In genomic region chr15:72319360-72319984, GRCh38 we compare ENCODE assay signal across 8 cellular contexts. TPM values are rescaled to one million over a fixed set of nuclear protein-coding genes. Genes with fewer than 3 reads are reported as not detected.
A peak's percentile ranks its signal among the peaks of the same experiment; 100 is the strongest.
DNase-seq lines count a peak whose midpoint lies in the region; ATAC-seq and TF ChIP-seq lines count a peak whose summit lies in the region.

No MANE protein-coding gene starts in this region.

- H3K9me3 Mint-ChIP-seq in CD8-positive, alpha-beta memory T cell, result peaks cover 3 to 8% (median 5%) of the 10 kb centered on the region in 5 donors
- H3K9me3 Mint-ChIP-seq in activated naive CD8-positive, alpha-beta T cell treated with anti-CD3 and anti-CD28 coated beads, Interleukin-2, amount 10 ng/mL, durations not matched to agents 7 days and 5 days, result no peaks in the 10 kb centered on the region

- no peak overlapping the region for H3K4me3 ChIP-seq in CD8-positive, alpha-beta memory T cell (ENCODE audit: low read length)
- H3K4me3 ChIP-seq in SK-N-SH (ENCODE audit: low read depth in 2 of 2, low read length in 1 of 2) (peak overlapping the region in 1 of 2 experiments; percentile 42; a peak in 2 of 4 replicates), heart right ventricle (peak overlapping the region; percentile 15 to 63 (median 54))

- 11% methylated on average over 5 of the region's 48 CpGs for WGBS in SK-N-SH (ENCODE audit: low lambda C conversion rate)
- 6 to 9% methylated on average over 45 to 48 of the region's 48 CpGs for WGBS in heart right ventricle, 2 donors

- H4K20me1 ChIP-seq in SK-N-SH (ENCODE audit: insufficient read depth), result no peaks in the 10 kb centered on the region

- CTCF ChIA-PET in CD8-positive, alpha-beta memory T cell (lab: Charles Lee), result interaction anchor here (1.2 kb wide), 1 partner anchor 154 kb away, joined by 3 read pairs; no protein-coding TSS in a partner anchor
- CTCF ChIA-PET in SK-N-SH (lab: Yijun Ruan, JAX), result interaction anchor here (1.3 kb wide), 1 partner anchor 33 kb away, joined by 3 read pairs; no protein-coding TSS in a partner anchor

- H3K79me2 ChIP-seq in SK-N-SH (ENCODE audit: insufficient read depth), result no peaks in the 10 kb centered on the region

- peaks cover 16 to 23% (median 19%) of the 10 kb centered on the region in 3 donors for H3K4me1 Mint-ChIP-seq in CD8-positive, alpha-beta memory T cell
- peaks cover 13% of the 10 kb centered on the region for H3K4me1 Mint-ChIP-seq in activated naive CD8-positive, alpha-beta T cell treated with anti-CD3 and anti-CD28 coated beads, Interleukin-2, amount 10 ng/mL, durations not matched to agents 7 days and 5 days

- TF ChIP-seq RAD21 in SK-N-SH (IDR thresholded peaks at IDR 0.05; ENCODE audit: low read length), result no peak

- H2AFZ ChIP-seq in SK-N-SH (ENCODE audit: low read depth), result no peak overlapping the region

- H3K36me3 ChIP-seq in CD8-positive, alpha-beta memory T cell (ENCODE audit: insufficient read depth, low read length), result no peaks in the 10 kb centered on the region
- H3K36me3 ChIP-seq in SK-N-SH (replicated peaks in 1 of 2; ENCODE audit: control insufficient read depth in 1 of 2, insufficient read depth in 2 of 2, low read length in 1 of 2), result peaks cover 0 to 5% of the 10 kb centered on the region in 2 experiments
- H3K36me3 ChIP-seq in heart right ventricle, result peaks cover 0 to 4% (median 0%) of the 10 kb centered on the region in 9 donors

- peak overlapping the region; percentile 74; the same call in 1 of the 2 replicates for H3K4me2 ChIP-seq in SK-N-SH

- no peak overlapping the region for H3K9ac ChIP-seq in SK-N-SH

- H3K27me3 ChIP-seq in CD8-positive, alpha-beta memory T cell (ENCODE audit: insufficient read depth, low read length, poor library complexity, severe bottlenecking), result no peaks in the 10 kb centered on the region
- H3K27me3 ChIP-seq in SK-N-SH (ENCODE audit: insufficient read depth) (peaks cover 4% of the 10 kb centered on the region; the same call in 1 of the 2 replicates), heart right ventricle (no peaks in the 10 kb centered on the region)

- no peak overlapping the region for H3K27ac ChIP-seq in CD8-positive, alpha-beta memory T cell (ENCODE audit: low read depth, low read length)
- no peak overlapping the region for H3K27ac ChIP-seq in SK-N-SH (ENCODE audit: low read depth in 2 of 2, low read length in 1 of 2)
- peak overlapping the region in 2 of 10 donors; percentile 31 to 34 for H3K27ac ChIP-seq in heart right ventricle

- ATAC-seq in HG02571 (IDR thresholded peaks at IDR 0.05; ENCODE audit: unreplicated experiment) (peak; percentile 27), heart right ventricle (peak; percentile 87 to 94 (median 92)), GM18520 (IDR thresholded peaks at IDR 0.05; ENCODE audit: unreplicated experiment) (no peak)
- peak; percentile 64 for ATAC-seq in activated naive CD8-positive, alpha-beta T cell treated with anti-CD3 and anti-CD28 coated beads, Interleukin-2, amount 10 ng/mL, durations not matched to agents 7 days and 5 days (ENCODE audit: low read depth)

- peaks cover 2 to 11% (median 7%) of the 10 kb centered on the region in 3 donors for H3K36me3 Mint-ChIP-seq in CD8-positive, alpha-beta memory T cell
- H3K36me3 Mint-ChIP-seq in activated naive CD8-positive, alpha-beta T cell treated with anti-CD3 and anti-CD28 coated beads, Interleukin-2, amount 10 ng/mL, durations not matched to agents 7 days and 5 days, result peaks cover 4% of the 10 kb centered on the region

- peak; percentile 39 to 65 (median 43) for DNase-seq in CD8-positive, alpha-beta memory T cell
- no peak for DNase-seq in SK-N-SH
- peak; percentile 82 for DNase-seq in activated naive CD8-positive, alpha-beta T cell treated with anti-CD3 and anti-CD28 coated beads, Interleukin-2, amount 10 ng/mL, durations not matched to agents 7 days and 5 days
- peak; percentile 61 to 76 for DNase-seq in heart right ventricle
- peak; percentile 83 for DNase-seq in retina
- DNase-seq in NCI-H774 (lab: John Stamatoyannopoulos, UW), result no peak

- peak overlapping the region in 7 of 8 donors; percentile 13 to 93 (median 68) for H3K27ac Mint-ChIP-seq in CD8-positive, alpha-beta memory T cell
- peak overlapping the region; percentile 17 for H3K27ac Mint-ChIP-seq in activated naive CD8-positive, alpha-beta T cell treated with anti-CD3 and anti-CD28 coated beads, Interleukin-2, amount 10 ng/mL, durations not matched to agents 7 days and 5 days

- no peaks in the 10 kb centered on the region for H3K9me3 ChIP-seq in CD8-positive, alpha-beta memory T cell (ENCODE audit: low read length)
- H3K9me3 ChIP-seq in SK-N-SH (peaks cover 8% of the 10 kb centered on the region; the same call in 1 of the 2 replicates), heart right ventricle (peaks cover 0 to 15% (median 7%) of the 10 kb centered on the region in 11 donors)

- peaks cover 0 to 4% of the 10 kb centered on the region in 2 donors for H3K27me3 Mint-ChIP-seq in CD8-positive, alpha-beta memory T cell
- peaks cover 17% of the 10 kb centered on the region for H3K27me3 Mint-ChIP-seq in activated naive CD8-positive, alpha-beta T cell treated with anti-CD3 and anti-CD28 coated beads, Interleukin-2, amount 10 ng/mL, durations not matched to agents 7 days and 5 days

- intact Hi-C loops in heart right ventricle (cut with DNase I), result loop anchor here in 2 of 10 donors (10.0 kb wide), 2 partner anchors 265 to 1735 kb away; no protein-coding TSS in a partner anchor

- H3K4me1 ChIP-seq in CD8-positive, alpha-beta memory T cell (ENCODE audit: insufficient read depth, low read length), result peaks cover 9% of the 10 kb centered on the region
- H3K4me1 ChIP-seq in SK-N-SH (ENCODE audit: control insufficient read depth in 1 of 2, insufficient read depth in 2 of 2, low read depth in 1 of 2, low read length in 1 of 2) (peaks cover 2 to 24% of the 10 kb centered on the region in 2 experiments; a peak in 1 of 4 replicates), heart right ventricle (peaks cover 0 to 11% (median 8%) of the 10 kb centered on the region in 9 donors)

- H3K4me3 Mint-ChIP-seq in CD8-positive, alpha-beta memory T cell, result peak overlapping the region; percentile 56 to 84 (median 75)
- peak overlapping the region; percentile 29 for H3K4me3 Mint-ChIP-seq in activated naive CD8-positive, alpha-beta T cell treated with anti-CD3 and anti-CD28 coated beads, Interleukin-2, amount 10 ng/mL, durations not matched to agents 7 days and 5 days

- TF ChIP-seq CTCF in SK-N-SH (IDR thresholded peaks at IDR 0.05) (no peak), heart right ventricle (IDR thresholded peaks at IDR 0.05) (no peak)

- H3K9me2 ChIP-seq in SK-N-SH, result no peaks in the 10 kb centered on the region

- POLR2A ChIA-PET in CD8-positive, alpha-beta memory T cell (lab: Charles Lee), result interaction anchor here (0.9 kb wide), 1 partner anchor 154 kb away, joined by 4 read pairs; no protein-coding TSS in a partner anchor
- POLR2A ChIA-PET in SK-N-SH (lab: Yijun Ruan, JAX), result interaction anchor here (0.6 to 1.3 kb wide), 3 partner anchors 18 to 56 kb away, joined by 3 to 6 read pairs (median 4); partner anchors contain the start of gene HEXA
- POLR2A ChIA-PET in activated naive CD8-positive, alpha-beta T cell treated with anti-CD3 and anti-CD28 coated beads, Interleukin-2, amount 10 ng/mL, durations not matched to agents 7 days and 5 days (lab: Charles Lee), result interaction anchor here (1.2 to 1.3 kb wide), 2 partner anchors 56 to 57 kb away, joined by 3 to 4 read pairs; partner anchors contain the start of gene HEXA

- TF ChIP-seq EP300 in SK-N-SH (IDR thresholded peaks at IDR 0.05; ENCODE audit: borderline replicate concordance in 1 of 2, low read depth in 1 of 2, low read length in 1 of 2), result no peak

- peaks cover 12% of the 10 kb centered on the region for H3F3A ChIP-seq in SK-N-SH (replicated peaks; ENCODE audit: insufficient read depth)

TF ChIP-seq in SK-N-SH, 30 proteins besides CTCF, POLR2A, EP300 and RAD21 (continues in another document):
- TF ChIP-seq YY1 (IDR thresholded peaks at IDR 0.05; ENCODE audit: low read depth) (no peak), SIN3A (IDR thresholded peaks at IDR 0.05; ENCODE audit: borderline replicate concordance, low read depth, low read length) (peak; percentile 82; the same call in 1 of the 2 replicates), CHD2 (IDR thresholded peaks at IDR 0.05; ENCODE audit: low read length, partially characterized antibody) (no peak)
- TF ChIP-seq, protein P1, sequence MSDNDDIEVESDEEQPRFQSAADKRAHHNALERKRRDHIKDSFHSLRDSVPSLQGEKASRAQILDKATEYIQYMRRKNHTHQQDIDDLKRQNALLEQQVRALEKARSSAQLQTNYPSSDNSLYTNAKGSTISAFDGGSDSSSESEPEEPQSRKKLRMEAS (IDR thresholded peaks at IDR 0.05; ENCODE audit: low read depth), result peak; percentile 95

RNA-seq across cellular contexts. Expression of gene CELF6, which starts 0.5 kb away (rescaled TPM):
- under 1 TPM; 0.53 to 0.68 TPM for total RNA-seq in CD8-positive, alpha-beta memory T cell
- not detected for polyA plus RNA-seq in CD8-positive, alpha-beta memory T cell
- polyA plus RNA-seq in SK-N-SH (2012; rRNA removed) (0.20 and 0.29 TPM in 2 replicates), heart right ventricle (1 to 10 TPM; 1.4 to 5.1 TPM)
- polyA plus RNA-seq in SK-N-SH (2012; cell fraction: cytosol; rRNA removed), result 0.12 and 0.14 TPM in 2 replicates
- polyA plus RNA-seq in SK-N-SH (2012; cell fraction: nucleus; rRNA removed), result 2.3 and 3.0 TPM in 2 replicates
- 1 to 10 TPM; 1.7 to 2.2 TPM for total RNA-seq in activated naive CD8-positive, alpha-beta T cell treated with anti-CD3 and anti-CD28 coated beads, Interleukin-2, amount 10 ng/mL, durations not matched to agents 7 days and 5 days
- 1 to 10 TPM in 2 of 10 donors, under 1 TPM in 8; 0.21 to 1.2 (median 0.72) TPM for total RNA-seq in heart right ventricle

RNA-seq across cellular contexts. Expression of gene PARP6, which starts 47.1 kb away (rescaled TPM):
- total RNA-seq in CD8-positive, alpha-beta memory T cell, result 10 to 100 TPM; 59.4 to 63.9 TPM
- 30.0 TPM for polyA plus RNA-seq in CD8-positive, alpha-beta memory T cell
- 57.7 and 76.6 TPM in 2 replicates for polyA plus RNA-seq in SK-N-SH (2012; rRNA removed)
- 35.6 and 38.4 TPM in 2 replicates for polyA plus RNA-seq in SK-N-SH (2012; cell fraction: cytosol; rRNA removed)
- polyA plus RNA-seq in SK-N-SH (2012; cell fraction: nucleus; rRNA removed), result 290 and 367 TPM in 2 replicates
- 10 to 100 TPM; 86.7 to 90.2 TPM for total RNA-seq in activated naive CD8-positive, alpha-beta T cell treated with anti-CD3 and anti-CD28 coated beads, Interleukin-2, amount 10 ng/mL, durations not matched to agents 7 days and 5 days
- total RNA-seq in heart right ventricle, result 10 to 100 TPM; 28.2 to 53.5 (median 37.6) TPM
- 100 to 1,000 TPM in 1 of 2 donors, 10 to 100 TPM in 1; 28.5 to 113 TPM for polyA plus RNA-seq in heart right ventricle

RNA-seq across cellular contexts. Expression of gene HEXA, which starts 56.3 kb away (rescaled TPM):
- 10 to 100 TPM; 75.0 to 80.5 TPM for total RNA-seq in CD8-positive, alpha-beta memory T cell
- polyA plus RNA-seq in CD8-positive, alpha-beta memory T cell, result 83.0 TPM
- 251 and 344 TPM in 2 replicates for polyA plus RNA-seq in SK-N-SH (2012; rRNA removed)
- polyA plus RNA-seq in SK-N-SH (2012; cell fraction: cytosol; rRNA removed), result 185 and 211 TPM in 2 replicates
- polyA plus RNA-seq in SK-N-SH (2012; cell fraction: nucleus; rRNA removed), result 320 and 397 TPM in 2 replicates
- total RNA-seq in activated naive CD8-positive, alpha-beta T cell treated with anti-CD3 and anti-CD28 coated beads, Interleukin-2, amount 10 ng/mL, durations not matched to agents 7 days and 5 days, result 10 to 100 TPM; 92.2 to 97.0 TPM
- total RNA-seq in heart right ventricle, result 100 to 1,000 TPM in 1 of 10 donors, 10 to 100 TPM in 9; 63.3 to 129 (median 77.3) TPM
- 10 to 100 TPM; 48.8 to 83.6 TPM for polyA plus RNA-seq in heart right ventricle

Comparison
In these comparisons a context has a peak if more than half of its experiments do, and no peak if none do; other contexts are left out.
1. DNase-seq: peak in CD8-positive, alpha-beta memory T cell (5 of 5), activated naive CD8-positive, alpha-beta T cell treated with anti-CD3 and anti-CD28 coated beads, Interleukin-2, amount 10 ng/mL, durations not matched to agents 7 days and 5 days (single experiment), heart right ventricle (2 of 2) and retina (single experiment); none in SK-N-SH (single experiment) and NCI-H774 (single experiment).